Comparison of ENCODE assay signal across 1 cellular context in the genomic region with DNA sequence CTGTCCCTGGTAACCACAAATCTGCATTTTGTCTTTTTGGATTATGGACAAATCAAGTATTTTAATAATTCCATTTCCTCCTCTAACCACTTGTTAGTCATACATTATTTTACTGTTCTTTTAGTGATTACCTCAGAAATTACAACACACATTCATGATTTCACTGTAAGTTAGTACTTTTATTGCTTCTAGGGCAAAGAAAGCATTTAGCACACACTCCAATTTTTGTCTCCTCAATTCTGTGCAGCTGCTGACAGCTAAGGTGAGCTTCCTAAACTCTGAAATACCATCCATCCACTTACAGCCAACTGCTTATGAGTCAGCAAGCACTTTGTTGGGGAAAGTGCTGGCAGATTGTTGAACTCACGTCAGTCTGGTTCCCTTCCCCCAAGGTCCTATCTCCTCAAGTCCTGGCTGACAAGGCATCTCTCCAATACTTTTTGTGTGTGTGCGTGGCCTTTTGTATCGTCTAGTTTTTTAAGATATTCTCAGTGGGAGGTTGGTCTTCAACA.
TF ChIP-seq lines count a peak whose summit lies in the region.

No MANE protein-coding gene starts in this region.

TF ChIP-seq in K562, 482 proteins besides CTCF, POLR2A, EP300 and RAD21 (continued from another document):
- TF ChIP-seq NFIC (IDR thresholded peaks at IDR 0.05) (0 out of 2 replicates have a peak, but pooled peaks have one; percentile 14), POLR3A (IDR thresholded peaks at IDR 0.05; ENCODE audit: borderline replicate concordance, extremely low read depth, insufficient read depth, insufficient read length) (no peak), SOX6 (IDR thresholded peaks at IDR 0.05) (peak; percentile 35), RNF2 (IDR thresholded peaks at IDR 0.05) (peak; percentile 35; the same call in 1 of the 2 replicates), PHF20 (IDR thresholded peaks at IDR 0.05; ENCODE audit: partially characterized antibody) (no peak), ZNF77 (CRISPR knock-in tag; IDR thresholded peaks at IDR 0.05) (no peak), KLF6 (CRISPR knock-in tag; IDR thresholded peaks at IDR 0.05; ENCODE audit: borderline replicate concordance) (no peak), GATAD2B (IDR thresholded peaks at IDR 0.05; ENCODE audit: borderline replicate concordance) (no peak), ZNF324 (CRISPR knock-in tag; IDR thresholded peaks at IDR 0.05) (no peak)
- TF ChIP-seq, protein P1, sequence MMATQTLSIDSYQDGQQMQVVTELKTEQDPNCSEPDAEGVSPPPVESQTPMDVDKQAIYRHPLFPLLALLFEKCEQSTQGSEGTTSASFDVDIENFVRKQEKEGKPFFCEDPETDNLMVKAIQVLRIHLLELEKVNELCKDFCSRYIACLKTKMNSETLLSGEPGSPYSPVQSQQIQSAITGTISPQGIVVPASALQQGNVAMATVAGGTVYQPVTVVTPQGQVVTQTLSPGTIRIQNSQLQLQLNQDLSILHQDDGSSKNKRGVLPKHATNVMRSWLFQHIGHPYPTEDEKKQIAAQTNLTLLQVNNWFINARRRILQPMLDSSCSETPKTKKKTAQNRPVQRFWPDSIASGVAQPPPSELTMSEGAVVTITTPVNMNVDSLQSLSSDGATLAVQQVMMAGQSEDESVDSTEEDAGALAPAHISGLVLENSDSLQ (IDR thresholded peaks at IDR 0.05): peak; percentile 80
- TF ChIP-seq, protein P2, sequence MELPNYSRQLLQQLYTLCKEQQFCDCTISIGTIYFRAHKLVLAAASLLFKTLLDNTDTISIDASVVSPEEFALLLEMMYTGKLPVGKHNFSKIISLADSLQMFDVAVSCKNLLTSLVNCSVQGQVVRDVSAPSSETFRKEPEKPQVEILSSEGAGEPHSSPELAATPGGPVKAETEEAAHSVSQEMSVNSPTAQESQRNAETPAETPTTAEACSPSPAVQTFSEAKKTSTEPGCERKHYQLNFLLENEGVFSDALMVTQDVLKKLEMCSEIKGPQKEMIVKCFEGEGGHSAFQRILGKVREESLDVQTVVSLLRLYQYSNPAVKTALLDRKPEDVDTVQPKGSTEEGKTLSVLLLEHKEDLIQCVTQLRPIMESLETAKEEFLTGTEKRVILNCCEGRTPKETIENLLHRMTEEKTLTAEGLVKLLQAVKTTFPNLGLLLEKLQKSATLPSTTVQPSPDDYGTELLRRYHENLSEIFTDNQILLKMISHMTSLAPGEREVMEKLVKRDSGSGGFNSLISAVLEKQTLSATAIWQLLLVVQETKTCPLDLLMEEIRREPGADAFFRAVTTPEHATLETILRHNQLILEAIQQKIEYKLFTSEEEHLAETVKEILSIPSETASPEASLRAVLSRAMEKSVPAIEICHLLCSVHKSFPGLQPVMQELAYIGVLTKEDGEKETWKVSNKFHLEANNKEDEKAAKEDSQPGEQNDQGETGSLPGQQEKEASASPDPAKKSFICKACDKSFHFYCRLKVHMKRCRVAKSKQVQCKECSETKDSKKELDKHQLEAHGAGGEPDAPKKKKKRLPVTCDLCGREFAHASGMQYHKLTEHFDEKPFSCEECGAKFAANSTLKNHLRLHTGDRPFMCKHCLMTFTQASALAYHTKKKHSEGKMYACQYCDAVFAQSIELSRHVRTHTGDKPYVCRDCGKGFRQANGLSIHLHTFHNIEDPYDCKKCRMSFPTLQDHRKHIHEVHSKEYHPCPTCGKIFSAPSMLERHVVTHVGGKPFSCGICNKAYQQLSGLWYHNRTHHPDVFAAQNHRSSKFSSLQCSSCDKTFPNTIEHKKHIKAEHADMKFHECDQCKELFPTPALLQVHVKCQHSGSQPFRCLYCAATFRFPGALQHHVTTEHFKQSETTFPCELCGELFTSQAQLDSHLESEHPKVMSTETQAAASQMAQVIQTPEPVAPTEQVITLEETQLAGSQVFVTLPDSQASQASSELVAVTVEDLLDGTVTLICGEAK (IDR thresholded peaks at IDR 0.05): no peak
- TF ChIP-seq, protein P2 (CRISPR knock-in tag; IDR thresholded peaks at IDR 0.05): no peak
- TF ChIP-seq, protein P3, sequence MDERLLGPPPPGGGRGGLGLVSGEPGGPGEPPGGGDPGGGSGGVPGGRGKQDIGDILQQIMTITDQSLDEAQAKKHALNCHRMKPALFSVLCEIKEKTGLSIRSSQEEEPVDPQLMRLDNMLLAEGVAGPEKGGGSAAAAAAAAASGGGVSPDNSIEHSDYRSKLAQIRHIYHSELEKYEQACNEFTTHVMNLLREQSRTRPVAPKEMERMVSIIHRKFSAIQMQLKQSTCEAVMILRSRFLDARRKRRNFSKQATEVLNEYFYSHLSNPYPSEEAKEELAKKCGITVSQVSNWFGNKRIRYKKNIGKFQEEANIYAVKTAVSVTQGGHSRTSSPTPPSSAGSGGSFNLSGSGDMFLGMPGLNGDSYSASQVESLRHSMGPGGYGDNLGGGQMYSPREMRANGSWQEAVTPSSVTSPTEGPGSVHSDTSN (CRISPR knock-in tag; IDR thresholded peaks at IDR 0.05; ENCODE audit: low read depth): no peak
- TF ChIP-seq, protein P3 (tag; conservative IDR thresholded peaks at IDR 0.05; ENCODE audit: low read depth): peak; percentile 75
